ENCODE assay signal across 1 cellular context in the genomic region with DNA sequence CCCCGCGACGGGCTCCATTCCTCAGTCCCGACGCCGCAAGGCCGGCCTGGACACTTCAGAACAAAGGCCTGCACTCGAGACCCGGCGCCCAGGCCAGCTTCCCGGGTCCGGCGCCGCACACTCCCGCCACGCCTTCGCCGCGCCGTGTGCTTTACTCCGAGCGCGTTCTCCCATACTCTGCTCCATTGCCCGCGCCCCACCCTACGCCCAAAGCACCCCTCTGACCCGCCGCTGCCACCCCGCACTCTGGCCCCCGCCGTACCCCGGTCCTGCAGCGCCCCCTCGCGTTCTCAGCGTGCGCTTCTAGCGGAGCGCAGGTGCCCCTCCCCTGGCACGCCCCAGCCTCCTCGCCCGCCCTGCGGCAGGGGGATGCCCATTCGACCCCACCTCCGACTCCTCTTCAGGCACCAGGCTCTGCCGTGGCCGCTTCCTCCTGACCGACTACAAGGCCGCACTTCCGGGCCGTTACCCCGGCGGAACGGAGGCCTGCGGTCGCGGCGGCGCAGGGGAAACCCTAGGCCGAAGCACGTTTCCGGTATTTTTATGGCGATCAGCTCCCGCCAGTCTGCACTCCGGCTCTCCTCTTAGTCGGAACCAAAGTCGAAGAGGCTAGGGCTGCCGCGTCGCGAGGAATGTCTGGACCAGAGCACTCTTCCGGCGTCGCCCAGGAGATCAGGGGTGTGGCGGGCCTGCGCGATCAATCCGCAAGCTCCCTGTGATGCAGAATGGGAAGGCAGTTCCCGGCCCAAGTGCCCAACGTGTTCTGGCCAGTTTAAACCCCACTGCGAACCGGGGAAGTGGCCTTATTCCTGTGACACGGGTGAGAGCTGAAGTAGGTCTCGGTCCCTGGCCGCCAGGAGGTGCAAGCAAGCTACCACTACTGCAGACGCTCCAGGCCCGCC.
TF ChIP-seq lines count a peak whose summit lies in the region.

A gene (minus strand): TSS at position 456 of the 902 bp plus-strand sequence. CDS start 2,137 bp downstream, outside the sequence.

TF ChIP-seq in GM12878, 131 proteins besides CTCF, POLR2A, EP300 and RAD21 (continued from another document and continues in another):
- TF ChIP-seq, protein P1, sequence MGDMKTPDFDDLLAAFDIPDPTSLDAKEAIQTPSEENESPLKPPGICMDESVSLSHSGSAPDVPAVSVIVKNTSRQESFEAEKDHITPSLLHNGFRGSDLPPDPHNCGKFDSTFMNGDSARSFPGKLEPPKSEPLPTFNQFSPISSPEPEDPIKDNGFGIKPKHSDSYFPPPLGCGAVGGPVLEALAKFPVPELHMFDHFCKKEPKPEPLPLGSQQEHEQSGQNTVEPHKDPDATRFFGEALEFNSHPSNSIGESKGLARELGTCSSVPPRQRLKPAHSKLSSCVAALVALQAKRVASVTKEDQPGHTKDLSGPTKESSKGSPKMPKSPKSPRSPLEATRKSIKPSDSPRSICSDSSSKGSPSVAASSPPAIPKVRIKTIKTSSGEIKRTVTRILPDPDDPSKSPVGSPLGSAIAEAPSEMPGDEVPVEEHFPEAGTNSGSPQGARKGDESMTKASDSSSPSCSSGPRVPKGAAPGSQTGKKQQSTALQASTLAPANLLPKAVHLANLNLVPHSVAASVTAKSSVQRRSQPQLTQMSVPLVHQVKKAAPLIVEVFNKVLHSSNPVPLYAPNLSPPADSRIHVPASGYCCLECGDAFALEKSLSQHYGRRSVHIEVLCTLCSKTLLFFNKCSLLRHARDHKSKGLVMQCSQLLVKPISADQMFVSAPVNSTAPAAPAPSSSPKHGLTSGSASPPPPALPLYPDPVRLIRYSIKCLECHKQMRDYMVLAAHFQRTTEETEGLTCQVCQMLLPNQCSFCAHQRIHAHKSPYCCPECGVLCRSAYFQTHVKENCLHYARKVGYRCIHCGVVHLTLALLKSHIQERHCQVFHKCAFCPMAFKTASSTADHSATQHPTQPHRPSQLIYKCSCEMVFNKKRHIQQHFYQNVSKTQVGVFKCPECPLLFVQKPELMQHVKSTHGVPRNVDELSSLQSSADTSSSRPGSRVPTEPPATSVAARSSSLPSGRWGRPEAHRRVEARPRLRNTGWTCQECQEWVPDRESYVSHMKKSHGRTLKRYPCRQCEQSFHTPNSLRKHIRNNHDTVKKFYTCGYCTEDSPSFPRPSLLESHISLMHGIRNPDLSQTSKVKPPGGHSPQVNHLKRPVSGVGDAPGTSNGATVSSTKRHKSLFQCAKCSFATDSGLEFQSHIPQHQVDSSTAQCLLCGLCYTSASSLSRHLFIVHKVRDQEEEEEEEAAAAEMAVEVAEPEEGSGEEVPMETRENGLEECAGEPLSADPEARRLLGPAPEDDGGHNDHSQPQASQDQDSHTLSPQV (IDR thresholded peaks at IDR 0.05): 0 out of 2 replicates have a peak, but pooled peaks have one; percentile 11
- peak; percentile 63 for TF ChIP-seq MEF2B (IDR thresholded peaks at IDR 0.05; ENCODE audit: partially characterized antibody, poor library complexity, severe bottlenecking)
- peak; percentile 89 for TF ChIP-seq DPF2 (IDR thresholded peaks at IDR 0.05)
- peak; percentile 84 for TF ChIP-seq SP1 (IDR thresholded peaks at IDR 0.05; ENCODE audit: low read depth, low read length)
- TF ChIP-seq ZNF207 (IDR thresholded peaks at IDR 0.05; ENCODE audit: borderline replicate concordance): peak; percentile 98
- TF ChIP-seq JUND (IDR thresholded peaks at IDR 0.05; ENCODE audit: low read depth, low read length): 0 out of 2 replicates have a peak, but pooled peaks have one; percentile 34
- TF ChIP-seq SUPT20H (IDR thresholded peaks at IDR 0.05; ENCODE audit: borderline replicate concordance, control insufficient read depth, low read depth, low read length): no peak
- TF ChIP-seq TARDBP (IDR thresholded peaks at IDR 0.05; ENCODE audit: borderline replicate concordance): peak; percentile 90; the same call in 1 of the 2 replicates
- no peak; the same call in 1 of the 2 replicates for TF ChIP-seq TCF7 (IDR thresholded peaks at IDR 0.05; ENCODE audit: borderline replicate concordance)
- TF ChIP-seq, protein P2, sequence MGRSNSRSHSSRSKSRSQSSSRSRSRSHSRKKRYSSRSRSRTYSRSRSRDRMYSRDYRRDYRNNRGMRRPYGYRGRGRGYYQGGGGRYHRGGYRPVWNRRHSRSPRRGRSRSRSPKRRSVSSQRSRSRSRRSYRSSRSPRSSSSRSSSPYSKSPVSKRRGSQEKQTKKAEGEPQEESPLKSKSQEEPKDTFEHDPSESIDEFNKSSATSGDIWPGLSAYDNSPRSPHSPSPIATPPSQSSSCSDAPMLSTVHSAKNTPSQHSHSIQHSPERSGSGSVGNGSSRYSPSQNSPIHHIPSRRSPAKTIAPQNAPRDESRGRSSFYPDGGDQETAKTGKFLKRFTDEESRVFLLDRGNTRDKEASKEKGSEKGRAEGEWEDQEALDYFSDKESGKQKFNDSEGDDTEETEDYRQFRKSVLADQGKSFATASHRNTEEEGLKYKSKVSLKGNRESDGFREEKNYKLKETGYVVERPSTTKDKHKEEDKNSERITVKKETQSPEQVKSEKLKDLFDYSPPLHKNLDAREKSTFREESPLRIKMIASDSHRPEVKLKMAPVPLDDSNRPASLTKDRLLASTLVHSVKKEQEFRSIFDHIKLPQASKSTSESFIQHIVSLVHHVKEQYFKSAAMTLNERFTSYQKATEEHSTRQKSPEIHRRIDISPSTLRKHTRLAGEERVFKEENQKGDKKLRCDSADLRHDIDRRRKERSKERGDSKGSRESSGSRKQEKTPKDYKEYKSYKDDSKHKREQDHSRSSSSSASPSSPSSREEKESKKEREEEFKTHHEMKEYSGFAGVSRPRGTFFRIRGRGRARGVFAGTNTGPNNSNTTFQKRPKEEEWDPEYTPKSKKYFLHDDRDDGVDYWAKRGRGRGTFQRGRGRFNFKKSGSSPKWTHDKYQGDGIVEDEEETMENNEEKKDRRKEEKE (IDR thresholded peaks at IDR 0.05): no peak
- no peak for TF ChIP-seq NFIC (IDR thresholded peaks at IDR 0.05; ENCODE audit: low read depth, low read length)
- no peak for TF ChIP-seq RBBP5 (conservative IDR thresholded peaks at IDR 0.05)
- TF ChIP-seq TBL1XR1 (IDR thresholded peaks at IDR 0.05; ENCODE audit: low read depth, low read length): peak; percentile 78
- 0 out of 2 replicates have a peak, but pooled peaks have one; percentile 15 for TF ChIP-seq ZNF384 (IDR thresholded peaks at IDR 0.05; ENCODE audit: borderline replicate concordance, low read depth, low read length)
- TF ChIP-seq, protein P3, sequence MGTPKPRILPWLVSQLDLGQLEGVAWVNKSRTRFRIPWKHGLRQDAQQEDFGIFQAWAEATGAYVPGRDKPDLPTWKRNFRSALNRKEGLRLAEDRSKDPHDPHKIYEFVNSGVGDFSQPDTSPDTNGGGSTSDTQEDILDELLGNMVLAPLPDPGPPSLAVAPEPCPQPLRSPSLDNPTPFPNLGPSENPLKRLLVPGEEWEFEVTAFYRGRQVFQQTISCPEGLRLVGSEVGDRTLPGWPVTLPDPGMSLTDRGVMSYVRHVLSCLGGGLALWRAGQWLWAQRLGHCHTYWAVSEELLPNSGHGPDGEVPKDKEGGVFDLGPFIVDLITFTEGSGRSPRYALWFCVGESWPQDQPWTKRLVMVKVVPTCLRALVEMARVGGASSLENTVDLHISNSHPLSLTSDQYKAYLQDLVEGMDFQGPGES (IDR thresholded peaks at IDR 0.05): peak; percentile 67
- TF ChIP-seq, protein P4, sequence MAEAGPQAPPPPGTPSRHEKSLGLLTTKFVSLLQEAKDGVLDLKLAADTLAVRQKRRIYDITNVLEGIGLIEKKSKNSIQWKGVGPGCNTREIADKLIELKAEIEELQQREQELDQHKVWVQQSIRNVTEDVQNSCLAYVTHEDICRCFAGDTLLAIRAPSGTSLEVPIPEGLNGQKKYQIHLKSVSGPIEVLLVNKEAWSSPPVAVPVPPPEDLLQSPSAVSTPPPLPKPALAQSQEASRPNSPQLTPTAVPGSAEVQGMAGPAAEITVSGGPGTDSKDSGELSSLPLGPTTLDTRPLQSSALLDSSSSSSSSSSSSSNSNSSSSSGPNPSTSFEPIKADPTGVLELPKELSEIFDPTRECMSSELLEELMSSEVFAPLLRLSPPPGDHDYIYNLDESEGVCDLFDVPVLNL (IDR thresholded peaks at IDR 0.05; ENCODE audit: low read depth, low read length): 0 out of 2 replicates have a peak, but pooled peaks have one; percentile 31
- peak; percentile 97 for TF ChIP-seq RUNX3 (IDR thresholded peaks at IDR 0.05; ENCODE audit: low read length)
- TF ChIP-seq ETV6 (conservative IDR thresholded peaks at IDR 0.05 in 1 of 2, IDR thresholded peaks at IDR 0.05 in 1 of 2; ENCODE audit: borderline replicate concordance in 1 of 2, low read depth in 1 of 2): peak in 1 of 2 experiments; percentile 75; a peak in 2 of 4 replicates
- peak; percentile 77 for TF ChIP-seq FOXM1 (IDR thresholded peaks at IDR 0.05; ENCODE audit: low read depth, low read length)
- TF ChIP-seq FOS (IDR thresholded peaks at IDR 0.05; ENCODE audit: borderline replicate concordance, extremely low read depth, insufficient read length): no peak
- TF ChIP-seq, protein P5, sequence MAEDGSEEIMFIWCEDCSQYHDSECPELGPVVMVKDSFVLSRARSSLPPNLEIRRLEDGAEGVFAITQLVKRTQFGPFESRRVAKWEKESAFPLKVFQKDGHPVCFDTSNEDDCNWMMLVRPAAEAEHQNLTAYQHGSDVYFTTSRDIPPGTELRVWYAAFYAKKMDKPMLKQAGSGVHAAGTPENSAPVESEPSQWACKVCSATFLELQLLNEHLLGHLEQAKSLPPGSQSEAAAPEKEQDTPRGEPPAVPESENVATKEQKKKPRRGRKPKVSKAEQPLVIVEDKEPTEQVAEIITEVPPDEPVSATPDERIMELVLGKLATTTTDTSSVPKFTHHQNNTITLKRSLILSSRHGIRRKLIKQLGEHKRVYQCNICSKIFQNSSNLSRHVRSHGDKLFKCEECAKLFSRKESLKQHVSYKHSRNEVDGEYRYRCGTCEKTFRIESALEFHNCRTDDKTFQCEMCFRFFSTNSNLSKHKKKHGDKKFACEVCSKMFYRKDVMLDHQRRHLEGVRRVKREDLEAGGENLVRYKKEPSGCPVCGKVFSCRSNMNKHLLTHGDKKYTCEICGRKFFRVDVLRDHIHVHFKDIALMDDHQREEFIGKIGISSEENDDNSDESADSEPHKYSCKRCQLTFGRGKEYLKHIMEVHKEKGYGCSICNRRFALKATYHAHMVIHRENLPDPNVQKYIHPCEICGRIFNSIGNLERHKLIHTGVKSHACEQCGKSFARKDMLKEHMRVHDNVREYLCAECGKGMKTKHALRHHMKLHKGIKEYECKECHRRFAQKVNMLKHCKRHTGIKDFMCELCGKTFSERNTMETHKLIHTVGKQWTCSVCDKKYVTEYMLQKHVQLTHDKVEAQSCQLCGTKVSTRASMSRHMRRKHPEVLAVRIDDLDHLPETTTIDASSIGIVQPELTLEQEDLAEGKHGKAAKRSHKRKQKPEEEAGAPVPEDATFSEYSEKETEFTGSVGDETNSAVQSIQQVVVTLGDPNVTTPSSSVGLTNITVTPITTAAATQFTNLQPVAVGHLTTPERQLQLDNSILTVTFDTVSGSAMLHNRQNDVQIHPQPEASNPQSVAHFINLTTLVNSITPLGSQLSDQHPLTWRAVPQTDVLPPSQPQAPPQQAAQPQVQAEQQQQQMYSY (CRISPR knock-in tag; IDR thresholded peaks at IDR 0.05): no peak
- peak; percentile 91 for TF ChIP-seq POU2F2 (IDR thresholded peaks at IDR 0.05; ENCODE audit: borderline replicate concordance, low read depth, low read length)
- TF ChIP-seq, protein P6, sequence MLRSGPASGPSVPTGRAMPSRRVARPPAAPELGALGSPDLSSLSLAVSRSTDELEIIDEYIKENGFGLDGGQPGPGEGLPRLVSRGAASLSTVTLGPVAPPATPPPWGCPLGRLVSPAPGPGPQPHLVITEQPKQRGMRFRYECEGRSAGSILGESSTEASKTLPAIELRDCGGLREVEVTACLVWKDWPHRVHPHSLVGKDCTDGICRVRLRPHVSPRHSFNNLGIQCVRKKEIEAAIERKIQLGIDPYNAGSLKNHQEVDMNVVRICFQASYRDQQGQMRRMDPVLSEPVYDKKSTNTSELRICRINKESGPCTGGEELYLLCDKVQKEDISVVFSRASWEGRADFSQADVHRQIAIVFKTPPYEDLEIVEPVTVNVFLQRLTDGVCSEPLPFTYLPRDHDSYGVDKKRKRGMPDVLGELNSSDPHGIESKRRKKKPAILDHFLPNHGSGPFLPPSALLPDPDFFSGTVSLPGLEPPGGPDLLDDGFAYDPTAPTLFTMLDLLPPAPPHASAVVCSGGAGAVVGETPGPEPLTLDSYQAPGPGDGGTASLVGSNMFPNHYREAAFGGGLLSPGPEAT (IDR thresholded peaks at IDR 0.05; ENCODE audit: low read depth): peak; percentile 99
- TF ChIP-seq CBX3 (IDR thresholded peaks at IDR 0.05; ENCODE audit: borderline replicate concordance, low read depth): no peak
- TF ChIP-seq MEF2A (IDR thresholded peaks at IDR 0.05; ENCODE audit: insufficient read depth, low read depth, low read length): peak; percentile 79
- TF ChIP-seq BACH1 (IDR thresholded peaks at IDR 0.05; ENCODE audit: borderline replicate concordance): peak; percentile 52
- TF ChIP-seq NRF1 (conservative IDR thresholded peaks at IDR 0.05; ENCODE audit: low read depth, low read length): no peak; the same call in 1 of the 2 replicates
- TF ChIP-seq EGR1 (IDR thresholded peaks at IDR 0.05; ENCODE audit: borderline replicate concordance in 1 of 2, low read depth in 2 of 2, low read length in 2 of 2): peak in 1 of 2 experiments; percentile 81; a peak in 2 of 3 replicates
- no peak; the same call in 1 of the 2 replicates for TF ChIP-seq ESRRA (IDR thresholded peaks at IDR 0.05; ENCODE audit: low read length)
- TF ChIP-seq EED (IDR thresholded peaks at IDR 0.05; ENCODE audit: low read depth): peak; percentile 62; the same call in 1 of the 2 replicates
- peak; percentile 97 for TF ChIP-seq IKZF1 (conservative IDR thresholded peaks at IDR 0.05)
- 0 out of 2 replicates have a peak, but pooled peaks have one; percentile 54 for TF ChIP-seq STAT3 (IDR thresholded peaks at IDR 0.05; ENCODE audit: low read depth, low read length)
- TF ChIP-seq MTA2 (IDR thresholded peaks at IDR 0.05; ENCODE audit: low read depth): peak; percentile 52; the same call in 1 of the 2 replicates
- peak; percentile 92; the same call in 1 of the 2 replicates for TF ChIP-seq RB1 (IDR thresholded peaks at IDR 0.05; ENCODE audit: borderline replicate concordance)
- TF ChIP-seq, protein P7, sequence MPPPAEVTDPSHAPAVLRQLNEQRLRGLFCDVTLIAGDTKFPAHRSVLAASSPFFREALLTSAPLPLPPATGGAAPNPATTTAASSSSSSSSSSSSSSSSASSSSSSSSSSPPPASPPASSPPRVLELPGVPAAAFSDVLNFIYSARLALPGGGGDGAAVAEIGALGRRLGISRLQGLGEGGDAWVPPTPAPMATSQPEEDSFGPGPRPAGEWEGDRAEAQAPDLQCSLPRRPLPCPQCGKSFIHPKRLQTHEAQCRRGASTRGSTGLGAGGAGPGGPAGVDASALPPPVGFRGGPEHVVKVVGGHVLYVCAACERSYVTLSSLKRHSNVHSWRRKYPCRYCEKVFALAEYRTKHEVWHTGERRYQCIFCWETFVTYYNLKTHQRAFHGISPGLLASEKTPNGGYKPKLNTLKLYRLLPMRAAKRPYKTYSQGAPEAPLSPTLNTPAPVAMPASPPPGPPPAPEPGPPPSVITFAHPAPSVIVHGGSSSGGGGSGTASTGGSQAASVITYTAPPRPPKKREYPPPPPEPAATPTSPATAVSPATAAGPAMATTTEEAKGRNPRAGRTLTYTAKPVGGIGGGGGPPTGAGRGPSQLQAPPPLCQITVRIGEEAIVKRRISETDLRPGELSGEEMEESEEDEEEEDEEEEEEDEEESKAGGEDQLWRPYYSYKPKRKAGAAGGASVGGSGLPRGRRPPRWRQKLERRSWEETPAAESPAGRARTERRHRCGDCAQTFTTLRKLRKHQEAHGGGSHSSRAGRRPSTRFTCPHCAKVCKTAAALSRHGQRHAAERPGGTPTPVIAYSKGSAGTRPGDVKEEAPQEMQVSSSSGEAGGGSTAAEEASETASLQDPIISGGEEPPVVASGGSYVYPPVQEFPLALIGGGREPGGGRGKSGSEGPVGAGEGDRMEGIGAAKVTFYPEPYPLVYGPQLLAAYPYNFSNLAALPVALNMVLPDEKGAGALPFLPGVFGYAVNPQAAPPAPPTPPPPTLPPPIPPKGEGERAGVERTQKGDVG (CRISPR knock-in tag; IDR thresholded peaks at IDR 0.05): no peak
- peak; percentile 94 for TF ChIP-seq HCFC1 (IDR thresholded peaks at IDR 0.05; ENCODE audit: low read length)
- peak; percentile 65; the same call in 1 of the 2 replicates for TF ChIP-seq SREBF1 (IDR thresholded peaks at IDR 0.05; ENCODE audit: low read length)
